In genomic region chr1:169106921-169107672, GRCh38 we compare ENCODE assay signal across 8 cellular contexts. TPM values are rescaled to one million over a fixed set of nuclear protein-coding genes. Genes with fewer than 3 reads are reported as not detected.
DNase-seq lines count a peak whose midpoint lies in the region; ATAC-seq and TF ChIP-seq lines count a peak whose summit lies in the region.

No MANE protein-coding gene starts in this region.

- no peaks in the 10 kb centered on the region for H3K9me2 ChIP-seq in Loucy (replicated peaks; ENCODE audit: low read depth, low read length)

- H3K27ac ChIP-seq in right cardiac atrium (ENCODE audit: low read length), result peak overlapping the region; percentile 73
- peak overlapping the region; percentile 93 to 99 (median 96) for H3K27ac ChIP-seq in gastrocnemius medialis

- CTCF ChIA-PET in activated naive CD4-positive, alpha-beta T cell treated with anti-CD3 and anti-CD28 coated beads for 36 hours (lab: Charles Lee), result interaction anchor here (0.6 to 0.9 kb wide), 5 partner anchors 63 to 1877 kb away, joined by 3 read pairs; no protein-coding TSS in a partner anchor

- peaks cover 16% of the 10 kb centered on the region for H4K20me1 ChIP-seq in Loucy (ENCODE audit: insufficient read depth, low read length, poor library complexity, severe bottlenecking)

- H3K9me3 ChIP-seq in Loucy (ENCODE audit: insufficient read depth, low read depth, low read length) (no peaks in the 10 kb centered on the region), right cardiac atrium (ENCODE audit: control insufficient read depth, low read length) (no peaks in the 10 kb centered on the region), gastrocnemius medialis (no peaks in the 10 kb centered on the region)

- TF ChIP-seq POLR2A in gastrocnemius medialis (IDR thresholded peaks at IDR 0.05), result no peak

- H3K27me3 ChIP-seq in Loucy (ENCODE audit: insufficient read depth, low read length, poor library complexity, severe bottlenecking), result no peaks in the 10 kb centered on the region
- H3K27me3 ChIP-seq in right cardiac atrium (ENCODE audit: control insufficient read depth, insufficient read depth), result no peaks in the 10 kb centered on the region
- H3K27me3 ChIP-seq in gastrocnemius medialis, result no peaks in the 10 kb centered on the region

- WGBS in right cardiac atrium, result 2% methylated on average over 42 of the region's 42 CpGs

- ATAC-seq in right cardiac atrium (peak; percentile 3 to 6), gastrocnemius medialis (no peak)

- H3K9ac ChIP-seq in Loucy (ENCODE audit: low read depth, low read length, poor library complexity, severe bottlenecking), result peak overlapping the region; percentile 69

- H3K36me3 ChIP-seq in Loucy (ENCODE audit: insufficient read depth, low read length), result no peaks in the 10 kb centered on the region
- H3K36me3 ChIP-seq in gastrocnemius medialis, result peaks cover 0 to 21% of the 10 kb centered on the region in 2 donors

- peaks cover 49% of the 10 kb centered on the region for H3K4me1 ChIP-seq in Loucy (ENCODE audit: insufficient read depth, low read length, poor library complexity, severe bottlenecking)
- peaks cover 9% of the 10 kb centered on the region for H3K4me1 ChIP-seq in right cardiac atrium (ENCODE audit: control insufficient read depth, insufficient read depth, low read length)
- H3K4me1 ChIP-seq in gastrocnemius medialis, result peaks cover 26 to 33% of the 10 kb centered on the region in 2 donors

- TF ChIP-seq CTCF in Loucy (conservative IDR thresholded peaks at IDR 0.05; ENCODE audit: low read length), result no peak
- TF ChIP-seq CTCF in gastrocnemius medialis (IDR thresholded peaks at IDR 0.05 in 4 of 5, conservative IDR thresholded peaks at IDR 0.05 in 1 of 5), result no peak

- peak overlapping the region; percentile 37 for H3K27ac Mint-ChIP-seq in T-helper 2 cell treated with Interferon-gamma antibody and Interleukin-4, amounts not matched to agents 5 μg/mL and 100 μg/mL, for 36 hours
- peak overlapping the region; percentile 12 for H3K27ac Mint-ChIP-seq in activated naive CD4-positive, alpha-beta T cell treated with anti-CD3 and anti-CD28 coated beads for 36 hours

- peak overlapping the region; percentile 84 for H3K4me3 Mint-ChIP-seq in T-helper 2 cell treated with Interferon-gamma antibody and Interleukin-4, amounts not matched to agents 5 μg/mL and 100 μg/mL, for 36 hours
- peak overlapping the region; percentile 77 for H3K4me3 Mint-ChIP-seq in activated naive CD4-positive, alpha-beta T cell treated with anti-CD3 and anti-CD28 coated beads for 36 hours

- intact Hi-C loops in activated naive CD4-positive, alpha-beta T cell treated with anti-CD3 and anti-CD28 coated beads for 36 hours (cut with micrococcal nuclease), result loop anchor here (1.0 to 10.0 kb wide), 11 partner anchors 32 to 762 kb away; partner anchors contain the start of genes F5, NME7 and SELL
- intact Hi-C loops in right cardiac atrium (cut with DNase I), result loop anchor here in 2 of 4 donors (10.0 kb wide), 2 partner anchors 232 to 372 kb away; no protein-coding TSS in a partner anchor
- intact Hi-C loops in gastrocnemius medialis (cut with DNase I; ENCODE audit: low total_unique reads), result loop anchor here (2.0 to 5.0 kb wide), 3 partner anchors 80 to 380 kb away; partner anchors contain the start of gene BLZF1
- intact Hi-C loops in posterior vena cava (cut with DNase I), result no loop called here

- peak overlapping the region; percentile 85 for H3K4me3 ChIP-seq in Loucy (ENCODE audit: low read length, poor library complexity, severe bottlenecking)
- peak overlapping the region; percentile 90 for H3K4me3 ChIP-seq in right cardiac atrium (ENCODE audit: low read length)
- peak overlapping the region; percentile 65 to 94 (median 77) for H3K4me3 ChIP-seq in gastrocnemius medialis

- in situ Hi-C loops in gastrocnemius medialis (cut with MboI; ENCODE audit: low sequenced_read_pairs in 4 of 4), result loop anchor here in 3 of 4 donors (25.0 kb wide), 3 partner anchors 380 to 1170 kb away; partner anchors contain the start of genes SLC19A2 (in 2 of the 3), DCAF6 (in 1 of the 3) and MPC2 (in 1 of the 3)

- H2AFZ ChIP-seq in Loucy (ENCODE audit: low read length), result peak overlapping the region; percentile 83; the same call in 1 of the 2 replicates

- H3F3A ChIP-seq in Loucy (ENCODE audit: low read depth), result no peaks in the 10 kb centered on the region

- H3K79me2 ChIP-seq in Loucy (ENCODE audit: insufficient read depth, low read length), result peaks cover 33% of the 10 kb centered on the region

- H3K36me3 Mint-ChIP-seq in T-helper 2 cell treated with Interferon-gamma antibody and Interleukin-4, amounts not matched to agents 5 μg/mL and 100 μg/mL, for 36 hours (ENCODE audit: low read depth), result peaks cover 7% of the 10 kb centered on the region
- peaks cover 1% of the 10 kb centered on the region for H3K36me3 Mint-ChIP-seq in activated naive CD4-positive, alpha-beta T cell treated with anti-CD3 and anti-CD28 coated beads for 36 hours (ENCODE audit: low read depth)

- H3K4me1 Mint-ChIP-seq in T-helper 2 cell treated with Interferon-gamma antibody and Interleukin-4, amounts not matched to agents 5 μg/mL and 100 μg/mL, for 36 hours (ENCODE audit: low read depth), result peaks cover 37% of the 10 kb centered on the region
- H3K4me1 Mint-ChIP-seq in activated naive CD4-positive, alpha-beta T cell treated with anti-CD3 and anti-CD28 coated beads for 36 hours (ENCODE audit: low read depth), result peaks cover 43% of the 10 kb centered on the region

- peak; percentile 17 for DNase-seq in T-helper 2 cell treated with Interferon-gamma antibody and Interleukin-4, amounts not matched to agents 5 μg/mL and 100 μg/mL, for 36 hours (ENCODE audit: low spot score)
- DNase-seq in T-helper 2 cell (no peak), right cardiac atrium (peak in 2 of 3 donors; percentile 32 to 72), gastrocnemius medialis (no peak), DMS153 (lab: John Stamatoyannopoulos, UW) (no peak), posterior vena cava (ENCODE audit: low spot score) (no peak)
- DNase-seq in activated naive CD4-positive, alpha-beta T cell treated with anti-CD3 and anti-CD28 coated beads for 36 hours, result no peak

- H3K27me3 Mint-ChIP-seq in T-helper 2 cell treated with Interferon-gamma antibody and Interleukin-4, amounts not matched to agents 5 μg/mL and 100 μg/mL, for 36 hours (ENCODE audit: low read depth), result peaks cover 16% of the 10 kb centered on the region
- H3K27me3 Mint-ChIP-seq in activated naive CD4-positive, alpha-beta T cell treated with anti-CD3 and anti-CD28 coated beads for 36 hours (ENCODE audit: low read depth), result peaks cover 15% of the 10 kb centered on the region

- peak overlapping the region; percentile 94 for H3K4me2 ChIP-seq in Loucy (ENCODE audit: low read depth, low read length, poor library complexity, severe bottlenecking)

- H3K9me3 Mint-ChIP-seq in T-helper 2 cell treated with Interferon-gamma antibody and Interleukin-4, amounts not matched to agents 5 μg/mL and 100 μg/mL, for 36 hours, result no peaks in the 10 kb centered on the region
- H3K9me3 Mint-ChIP-seq in activated naive CD4-positive, alpha-beta T cell treated with anti-CD3 and anti-CD28 coated beads for 36 hours, result no peaks in the 10 kb centered on the region

RNA-seq across cellular contexts. Expression of gene ATP1B1, which starts 0.6 kb away (rescaled TPM):
- total RNA-seq in activated naive CD4-positive, alpha-beta T cell treated with anti-CD3 and anti-CD28 coated beads for 36 hours, result 1 to 10 TPM; 5.6 to 6.2 TPM
- total RNA-seq in right cardiac atrium (100 to 1,000 TPM; 222 to 294 (median 268) TPM), gastrocnemius medialis (100 to 1,000 TPM; 111 to 377 (median 324) TPM), posterior vena cava (10 to 100 TPM; 17.2 to 20.8 TPM)
- polyA plus RNA-seq in right cardiac atrium, result 189 TPM

Comparison
In these comparisons a context has a peak if more than half of its experiments do, and no peak if none do; other contexts are left out.
1. DNase-seq: peak in T-helper 2 cell treated with Interferon-gamma antibody and Interleukin-4, amounts not matched to agents 5 μg/mL and 100 μg/mL, for 36 hours (single experiment) and right cardiac atrium (2 of 3); none in T-helper 2 cell (0 of 5), activated naive CD4-positive, alpha-beta T cell treated with anti-CD3 and anti-CD28 coated beads for 36 hours (single experiment), gastrocnemius medialis (0 of 2), DMS153 (single experiment) and posterior vena cava (single experiment).
2. ATAC-seq: peak in right cardiac atrium (2 of 2); none in gastrocnemius medialis (0 of 2).
3. RNA of gene ATP1B1, which starts 0.6 kb away (total RNA-seq): 111 to 377 TPM in gastrocnemius medialis and 222 to 294 TPM in right cardiac atrium; 17.2 to 20.8 TPM in posterior vena cava and 5.6 to 6.2 TPM in activated naive CD4-positive, alpha-beta T cell treated with anti-CD3 and anti-CD28 coated beads for 36 hours; every median in the first group is over 4 times any median in the second.
4. intact Hi-C loops: an anchor here in activated naive CD4-positive, alpha-beta T cell treated with anti-CD3 and anti-CD28 coated beads for 36 hours (1.0 to 10.0 kb wide) and gastrocnemius medialis (2.0 to 5.0 kb wide); none called in posterior vena cava.
5. Peak in every context shown above with its lines, with median percentiles within 50 percentile points of each other: H3K4me3 ChIP-seq.